ENCODE assay signal across 1 cellular context in the genomic region with DNA sequence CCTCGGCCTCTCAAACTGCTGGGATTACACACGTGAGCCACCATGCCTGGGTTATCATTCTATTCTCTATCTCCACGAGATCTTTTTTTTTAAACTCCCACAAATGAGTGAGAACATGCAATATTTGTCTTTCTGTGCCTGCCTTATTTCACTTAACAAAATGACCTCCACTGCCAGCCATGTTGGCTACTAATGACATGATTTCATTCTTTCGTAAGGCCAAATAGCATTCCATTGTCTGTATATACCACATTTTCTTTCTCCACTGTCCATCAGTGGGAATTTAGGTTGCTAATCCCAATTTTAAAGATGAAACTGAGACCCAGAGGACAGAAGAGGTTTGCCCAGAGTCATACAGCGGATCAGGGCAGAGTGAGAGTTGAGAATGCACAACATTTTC.
TF ChIP-seq lines count a peak whose summit lies in the region.

No MANE protein-coding gene starts in this region.

TF ChIP-seq in HepG2, 621 proteins besides CTCF, POLR2A, EP300 and RAD21:
- TF ChIP-seq ZSCAN20 (CRISPR knock-in tag; IDR thresholded peaks at IDR 0.05; ENCODE audit: borderline replicate concordance) (no peak), CBX1 (IDR thresholded peaks at IDR 0.05; ENCODE audit: low read depth) (no peak), ZNF24 (IDR thresholded peaks at IDR 0.05) (no peak), ZMYM2 (CRISPR knock-in tag; IDR thresholded peaks at IDR 0.05) (no peak), FOXO1 (CRISPR knock-in tag; IDR thresholded peaks at IDR 0.05) (no peak), PRPF4 (IDR thresholded peaks at IDR 0.05; ENCODE audit: low read depth, low read length, poor library complexity, severe bottlenecking) (no peak), HDAC1 (CRISPR knock-in tag; IDR thresholded peaks at IDR 0.05) (no peak), ARNT2 (CRISPR knock-in tag; IDR thresholded peaks at IDR 0.05; ENCODE audit: low read depth) (no peak), ZMYM4 (CRISPR knock-in tag; IDR thresholded peaks at IDR 0.05) (no peak), MTA1 (CRISPR knock-in tag; IDR thresholded peaks at IDR 0.05; ENCODE audit: borderline replicate concordance) (no peak), IRX3 (CRISPR knock-in tag; IDR thresholded peaks at IDR 0.05; ENCODE audit: borderline replicate concordance, low read depth) (no peak), ZNF644 (CRISPR knock-in tag; IDR thresholded peaks at IDR 0.05; ENCODE audit: low read depth) (no peak), ZNF510 (CRISPR knock-in tag; IDR thresholded peaks at IDR 0.05; ENCODE audit: low read depth) (no peak), GATAD2A (CRISPR knock-in tag; IDR thresholded peaks at IDR 0.05) (no peak)
- TF ChIP-seq, protein P1, sequence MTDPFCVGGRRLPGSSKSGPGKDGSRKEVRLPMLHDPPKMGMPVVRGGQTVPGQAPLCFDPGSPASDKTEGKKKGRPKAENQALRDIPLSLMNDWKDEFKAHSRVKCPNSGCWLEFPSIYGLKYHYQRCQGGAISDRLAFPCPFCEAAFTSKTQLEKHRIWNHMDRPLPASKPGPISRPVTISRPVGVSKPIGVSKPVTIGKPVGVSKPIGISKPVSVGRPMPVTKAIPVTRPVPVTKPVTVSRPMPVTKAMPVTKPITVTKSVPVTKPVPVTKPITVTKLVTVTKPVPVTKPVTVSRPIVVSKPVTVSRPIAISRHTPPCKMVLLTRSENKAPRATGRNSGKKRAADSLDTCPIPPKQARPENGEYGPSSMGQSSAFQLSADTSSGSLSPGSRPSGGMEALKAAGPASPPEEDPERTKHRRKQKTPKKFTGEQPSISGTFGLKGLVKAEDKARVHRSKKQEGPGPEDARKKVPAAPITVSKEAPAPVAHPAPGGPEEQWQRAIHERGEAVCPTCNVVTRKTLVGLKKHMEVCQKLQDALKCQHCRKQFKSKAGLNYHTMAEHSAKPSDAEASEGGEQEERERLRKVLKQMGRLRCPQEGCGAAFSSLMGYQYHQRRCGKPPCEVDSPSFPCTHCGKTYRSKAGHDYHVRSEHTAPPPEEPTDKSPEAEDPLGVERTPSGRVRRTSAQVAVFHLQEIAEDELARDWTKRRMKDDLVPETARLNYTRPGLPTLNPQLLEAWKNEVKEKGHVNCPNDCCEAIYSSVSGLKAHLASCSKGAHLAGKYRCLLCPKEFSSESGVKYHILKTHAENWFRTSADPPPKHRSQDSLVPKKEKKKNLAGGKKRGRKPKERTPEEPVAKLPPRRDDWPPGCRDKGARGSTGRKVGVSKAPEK (CRISPR knock-in tag; IDR thresholded peaks at IDR 0.05; ENCODE audit: borderline replicate concordance) = no peak
- TF ChIP-seq, protein P2, sequence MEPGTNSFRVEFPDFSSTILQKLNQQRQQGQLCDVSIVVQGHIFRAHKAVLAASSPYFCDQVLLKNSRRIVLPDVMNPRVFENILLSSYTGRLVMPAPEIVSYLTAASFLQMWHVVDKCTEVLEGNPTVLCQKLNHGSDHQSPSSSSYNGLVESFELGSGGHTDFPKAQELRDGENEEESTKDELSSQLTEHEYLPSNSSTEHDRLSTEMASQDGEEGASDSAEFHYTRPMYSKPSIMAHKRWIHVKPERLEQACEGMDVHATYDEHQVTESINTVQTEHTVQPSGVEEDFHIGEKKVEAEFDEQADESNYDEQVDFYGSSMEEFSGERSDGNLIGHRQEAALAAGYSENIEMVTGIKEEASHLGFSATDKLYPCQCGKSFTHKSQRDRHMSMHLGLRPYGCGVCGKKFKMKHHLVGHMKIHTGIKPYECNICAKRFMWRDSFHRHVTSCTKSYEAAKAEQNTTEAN (CRISPR knock-in tag; conservative IDR thresholded peaks at IDR 0.05) = no peak
- TF ChIP-seq, protein P3, sequence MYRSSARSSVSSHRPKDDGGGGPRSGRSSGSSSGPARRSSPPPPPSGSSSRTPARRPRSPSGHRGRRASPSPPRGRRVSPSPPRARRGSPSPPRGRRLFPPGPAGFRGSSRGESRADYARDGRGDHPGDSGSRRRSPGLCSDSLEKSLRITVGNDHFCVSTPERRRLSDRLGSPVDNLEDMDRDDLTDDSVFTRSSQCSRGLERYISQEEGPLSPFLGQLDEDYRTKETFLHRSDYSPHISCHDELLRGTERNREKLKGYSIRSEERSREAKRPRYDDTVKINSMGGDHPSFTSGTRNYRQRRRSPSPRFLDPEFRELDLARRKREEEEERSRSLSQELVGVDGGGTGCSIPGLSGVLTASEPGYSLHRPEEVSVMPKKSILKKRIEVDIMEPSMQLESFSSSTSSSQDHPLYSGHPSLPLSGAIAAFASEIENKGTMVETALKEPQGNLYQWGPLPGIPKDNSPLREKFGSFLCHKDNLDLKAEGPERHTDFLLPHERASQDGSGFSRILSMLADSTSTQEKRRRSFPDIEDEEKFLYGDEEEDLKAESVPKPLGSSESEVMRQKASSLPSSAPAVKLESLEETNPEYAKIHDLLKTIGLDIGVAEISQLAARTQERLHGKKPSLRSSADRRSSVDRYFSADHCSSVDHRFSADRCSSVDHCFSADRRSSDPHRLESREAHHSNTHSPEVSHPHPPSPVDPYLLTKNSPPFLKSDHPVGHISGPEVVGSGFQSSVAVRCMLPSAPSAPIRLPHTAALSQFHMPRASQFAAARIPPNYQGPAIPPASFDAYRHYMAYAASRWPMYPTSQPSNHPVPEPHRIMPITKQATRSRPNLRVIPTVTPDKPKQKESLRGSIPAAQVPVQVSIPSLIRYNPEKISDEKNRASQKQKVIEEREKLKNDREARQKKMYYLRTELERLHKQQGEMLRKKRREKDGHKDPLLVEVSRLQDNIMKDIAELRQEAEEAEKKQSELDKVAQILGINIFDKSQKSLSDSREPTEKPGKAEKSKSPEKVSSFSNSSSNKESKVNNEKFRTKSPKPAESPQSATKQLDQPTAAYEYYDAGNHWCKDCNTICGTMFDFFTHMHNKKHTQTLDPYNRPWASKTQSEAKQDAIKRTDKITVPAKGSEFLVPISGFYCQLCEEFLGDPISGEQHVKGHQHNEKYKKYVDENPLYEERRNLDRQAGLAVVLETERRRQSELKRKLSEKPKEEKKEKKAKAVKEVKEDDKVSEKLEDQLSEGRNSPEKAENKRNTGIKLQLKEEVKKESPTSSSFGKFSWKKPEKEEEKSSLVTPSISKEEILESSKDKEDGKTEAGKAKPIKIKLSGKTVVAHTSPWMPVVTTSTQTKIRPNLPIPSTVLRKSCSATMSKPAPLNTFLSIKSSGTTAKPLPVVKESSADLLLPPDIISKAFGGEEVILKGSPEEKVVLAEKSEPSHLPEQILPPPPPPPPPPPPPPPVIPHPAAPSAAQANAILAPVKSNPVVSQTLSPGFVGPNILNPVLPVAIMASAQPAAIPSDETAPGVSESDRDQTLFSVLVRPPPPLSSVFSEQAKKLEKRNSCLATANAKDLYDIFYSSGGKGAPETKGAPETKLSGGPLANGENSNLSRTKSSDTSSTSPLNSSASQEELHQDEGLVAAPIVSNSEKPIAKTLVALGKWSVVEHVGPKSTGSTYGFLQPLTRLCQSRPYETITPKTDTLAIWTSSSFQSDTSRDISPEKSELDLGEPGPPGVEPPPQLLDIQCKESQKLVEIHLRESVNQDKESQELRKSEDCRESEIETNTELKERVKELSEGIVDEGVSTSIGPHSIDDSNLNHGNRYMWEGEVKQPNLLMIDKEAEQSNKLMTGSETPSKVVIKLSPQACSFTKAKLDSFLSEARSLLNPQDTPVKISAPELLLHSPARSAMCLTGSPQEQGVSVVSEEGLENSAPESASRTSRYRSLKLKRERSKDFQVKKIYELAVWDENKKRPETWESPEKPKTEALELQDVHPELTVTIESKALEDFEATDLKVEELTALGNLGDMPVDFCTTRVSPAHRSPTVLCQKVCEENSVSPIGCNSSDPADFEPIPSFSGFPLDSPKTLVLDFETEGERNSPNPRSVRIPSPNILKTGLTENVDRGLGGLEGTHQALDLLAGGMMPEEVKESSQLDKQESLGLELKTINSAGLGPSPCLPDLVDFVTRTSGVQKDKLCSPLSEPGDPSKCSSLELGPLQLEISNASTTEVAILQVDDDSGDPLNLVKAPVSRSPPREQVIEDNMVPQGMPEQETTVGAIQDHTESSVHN (CRISPR knock-in tag; IDR thresholded peaks at IDR 0.05) = no peak
